15 cellular contexts compared by ENCODE assay signal in the genomic region with DNA sequence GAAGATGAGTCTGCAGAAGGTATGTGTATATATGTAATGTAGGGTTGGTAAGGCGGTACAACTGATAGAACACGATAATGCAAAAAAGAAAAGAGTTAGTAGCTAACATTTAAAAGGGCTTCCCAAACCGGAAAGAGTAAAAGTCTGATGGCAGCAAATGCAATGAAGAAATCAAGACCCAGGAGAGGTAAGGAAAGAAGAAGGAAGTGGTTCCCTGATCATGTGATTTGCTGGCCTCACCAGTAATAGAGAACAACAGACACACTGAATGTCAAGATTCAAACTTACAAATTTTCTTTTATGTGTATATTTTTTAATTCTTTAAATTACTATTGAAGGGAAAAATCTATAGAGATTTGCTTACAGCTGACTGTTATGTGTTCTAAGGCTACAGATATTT. TPM values are rescaled to one million over a fixed set of nuclear protein-coding genes. Genes with fewer than 3 reads are reported as not detected.
DNase-seq lines count a peak whose midpoint lies in the region; ATAC-seq and TF ChIP-seq lines count a peak whose summit lies in the region.
"Had no signal": no experiment of that assay in that cellular context is flagged by ENCODE, and none has a peak within 500 bp of the region (broad histone marks: within the 10 kb centered on the region; RNA-seq: fewer than 3 reads in every experiment).

No MANE protein-coding gene starts in this region.

- no peak for TF ChIP-seq CTCF in activated B cell treated with CpG ODN at 0.5 μM for 24 hours (IDR thresholded peaks at IDR 0.05)
- TF ChIP-seq CTCF in mesothelial cell of epicardium (IDR thresholded peaks at IDR 0.05; ENCODE audit: unreplicated experiment): no peak

- CTCF ChIA-PET in activated B cell treated with CpG ODN at 0.5 μM for 24 hours (lab: Charles Lee): interaction anchor here (0.8 to 2.7 kb wide), 2 partner anchors 9 to 106 kb away, joined by 3 to 17 read pairs; no protein-coding TSS in a partner anchor
- CTCF ChIA-PET in naive thymus-derived CD4-positive, alpha-beta T cell (lab: Charles Lee): interaction anchor here (0.7 to 2.5 kb wide), 2 partner anchors 9 to 152 kb away, joined by 3 to 11 read pairs; no protein-coding TSS in a partner anchor

- peaks cover 59% of the 10 kb centered on the region for H3K36me3 Mint-ChIP-seq in activated CD4-positive, alpha-beta T cell treated with anti-CD3 and anti-CD28 coated beads, Interleukin-2, amount 10 ng/mL, durations not matched to agents 24 days and 14 days (ENCODE audit: low read depth)
- H3K36me3 Mint-ChIP-seq in activated B cell treated with CpG ODN at 0.5 μM for 24 hours (ENCODE audit: low read depth) (peaks cover 78% of the 10 kb centered on the region), mesothelial cell of epicardium (peaks cover 25% of the 10 kb centered on the region)
- peaks cover 8 to 33% (median 28%) of the 10 kb centered on the region in 5 donors for H3K36me3 Mint-ChIP-seq in naive thymus-derived CD4-positive, alpha-beta T cell

- H3K4me1 Mint-ChIP-seq in activated CD4-positive, alpha-beta T cell treated with anti-CD3 and anti-CD28 coated beads, Interleukin-2, amount 10 ng/mL, durations not matched to agents 24 days and 14 days: peaks cover 26% of the 10 kb centered on the region
- peaks cover 19% of the 10 kb centered on the region for H3K4me1 Mint-ChIP-seq in activated B cell treated with CpG ODN at 0.5 μM for 24 hours
- peaks cover 25 to 51% (median 39%) of the 10 kb centered on the region in 7 donors for H3K4me1 Mint-ChIP-seq in naive thymus-derived CD4-positive, alpha-beta T cell
- H3K4me1 Mint-ChIP-seq in mesothelial cell of epicardium: peaks cover 13% of the 10 kb centered on the region

- H3K4me3 ChIP-seq in naive thymus-derived CD4-positive, alpha-beta T cell (ENCODE audit: low read length): no peak overlapping the region
- H3K4me3 ChIP-seq: A549, upper lobe of left lung had no signal

- ATAC-seq in activated B cell treated with CpG ODN at 0.5 μM for 24 hours (ENCODE audit: low read depth) (no peak), HG03280 (IDR thresholded peaks at IDR 0.05; ENCODE audit: unreplicated experiment) (no peak)
- peak; percentile 41 for ATAC-seq in naive thymus-derived CD4-positive, alpha-beta T cell
- ATAC-seq: A549, foreskin keratinocyte, left ventricle myocardium superior had no signal

- in situ Hi-C loops in KBM-7 (cut with MboI; ENCODE audit: low pct_unique_long_range_greater_than_20kb, low sequenced_read_pairs): no loop called here

- no peak overlapping the region for H3K27ac ChIP-seq in naive thymus-derived CD4-positive, alpha-beta T cell (ENCODE audit: low read depth, low read length)
- H3K27ac ChIP-seq: A549, foreskin keratinocyte had no signal

- POLR2A ChIA-PET in activated B cell treated with CpG ODN at 0.5 μM for 24 hours (lab: Charles Lee): interaction anchor here (1.5 kb wide), 1 partner anchor 54 kb away, joined by 4 read pairs; no protein-coding TSS in a partner anchor
- POLR2A ChIA-PET in naive thymus-derived CD4-positive, alpha-beta T cell (lab: Charles Lee): interaction anchor here (0.7 to 2.4 kb wide), 3 partner anchors 19 to 130 kb away, joined by 3 to 9 read pairs (median 7); partner anchors contain the start of genes RAB21, THAP2 and ZFC3H1

- H3K27ac Mint-ChIP-seq in activated CD4-positive, alpha-beta T cell treated with anti-CD3 and anti-CD28 coated beads, Interleukin-2, amount 10 ng/mL, durations not matched to agents 24 days and 14 days: peak overlapping the region; percentile 51
- H3K27ac Mint-ChIP-seq in activated B cell treated with CpG ODN at 0.5 μM for 24 hours: peak overlapping the region; percentile 2
- peak overlapping the region in 8 of 9 donors; percentile 0 to 84 (median 23) for H3K27ac Mint-ChIP-seq in naive thymus-derived CD4-positive, alpha-beta T cell
- no peak overlapping the region for H3K27ac Mint-ChIP-seq in mesothelial cell of epicardium

- no peak overlapping the region for H3K4me3 Mint-ChIP-seq in activated CD4-positive, alpha-beta T cell treated with anti-CD3 and anti-CD28 coated beads, Interleukin-2, amount 10 ng/mL, durations not matched to agents 24 days and 14 days
- H3K4me3 Mint-ChIP-seq in activated B cell treated with CpG ODN at 0.5 μM for 24 hours (no peak overlapping the region), mesothelial cell of epicardium (no peak overlapping the region)
- H3K4me3 Mint-ChIP-seq in naive thymus-derived CD4-positive, alpha-beta T cell: peak overlapping the region in 1 of 10 donors; percentile 33

- H3K4me1 ChIP-seq in naive thymus-derived CD4-positive, alpha-beta T cell (ENCODE audit: control insufficient read depth in 2 of 2, insufficient read depth in 2 of 2, low read length in 2 of 2): peaks cover 0 to 15% of the 10 kb centered on the region in 2 donors

- H3K36me3 ChIP-seq in naive thymus-derived CD4-positive, alpha-beta T cell (ENCODE audit: control insufficient read depth in 2 of 3, insufficient read depth in 3 of 3, low read length in 3 of 3): peaks cover 11 to 52% (median 42%) of the 10 kb centered on the region in 3 experiments

- H3K9me3 Mint-ChIP-seq in activated CD4-positive, alpha-beta T cell treated with anti-CD3 and anti-CD28 coated beads, Interleukin-2, amount 10 ng/mL, durations not matched to agents 24 days and 14 days: no peaks in the 10 kb centered on the region
- H3K9me3 Mint-ChIP-seq in activated B cell treated with CpG ODN at 0.5 μM for 24 hours (no peaks in the 10 kb centered on the region), mesothelial cell of epicardium (no peaks in the 10 kb centered on the region)
- no peaks in the 10 kb centered on the region for H3K9me3 Mint-ChIP-seq in naive thymus-derived CD4-positive, alpha-beta T cell

- no peak for DNase-seq in activated CD4-positive, alpha-beta T cell treated with anti-CD3 and anti-CD28 coated beads, Interleukin-2, amount 10 ng/mL, durations not matched to agents 24 days and 14 days
- no peak for DNase-seq in activated CD4-positive, alpha-beta T cell treated with anti-CD3 and anti-CD28 coated beads for 48 hours
- peak; percentile 55 for DNase-seq in KBM-7
- DNase-seq in activated B cell treated with CpG ODN at 0.5 μM for 24 hours: no peak
- DNase-seq in naive thymus-derived CD4-positive, alpha-beta T cell: no peak
- no peak for DNase-seq in HuH-7 (ENCODE audit: low spot score)
- no peak for DNase-seq in mesothelial cell of epicardium (ENCODE audit: low spot score in 2 of 2, unreplicated experiment in 2 of 2)
- DNase-seq: EL; foreskin keratinocyte; left ventricle myocardium superior; NCI-H1417 treated with DMSO at 0.1 percent for 48 hours; stimulated activated naive CD4-positive, alpha-beta T cell; upper lobe of left lung had no signal

- no peaks in the 10 kb centered on the region for H3K27me3 Mint-ChIP-seq in activated CD4-positive, alpha-beta T cell treated with anti-CD3 and anti-CD28 coated beads, Interleukin-2, amount 10 ng/mL, durations not matched to agents 24 days and 14 days
- H3K27me3 Mint-ChIP-seq in activated B cell treated with CpG ODN at 0.5 μM for 24 hours (no peaks in the 10 kb centered on the region), mesothelial cell of epicardium (ENCODE audit: low read depth) (no peaks in the 10 kb centered on the region)
- no peaks in the 10 kb centered on the region for H3K27me3 Mint-ChIP-seq in naive thymus-derived CD4-positive, alpha-beta T cell

- intact Hi-C loops in activated CD4-positive, alpha-beta T cell treated with anti-CD3 and anti-CD28 coated beads, Interleukin-2, amount 10 ng/mL, durations not matched to agents 24 days and 14 days (cut with micrococcal nuclease): no loop called here
- intact Hi-C loops in activated B cell treated with CpG ODN at 0.5 μM for 24 hours (cut with micrococcal nuclease): loop anchor here (5.0 kb wide), 1 partner anchor 33 kb away; no protein-coding TSS in a partner anchor
- intact Hi-C loops in naive thymus-derived CD4-positive, alpha-beta T cell (cut with micrococcal nuclease): loop anchor here (1.0 to 5.0 kb wide), 2 partner anchors 8 to 33 kb away; no protein-coding TSS in a partner anchor

- no peaks in the 10 kb centered on the region for H3K27me3 ChIP-seq in naive thymus-derived CD4-positive, alpha-beta T cell (ENCODE audit: control insufficient read depth in 2 of 2, insufficient read depth in 2 of 2, low read length in 2 of 2)
- H3K27me3 ChIP-seq: foreskin keratinocyte, upper lobe of left lung had no signal

- no peaks in the 10 kb centered on the region for H3K9me3 ChIP-seq in naive thymus-derived CD4-positive, alpha-beta T cell (ENCODE audit: control insufficient read depth in 2 of 3, low read length in 3 of 3)
- H3K9me3 ChIP-seq: A549, upper lobe of left lung had no signal

RNA-seq across cellular contexts. Expression of gene ZFC3H1, which starts 18.4 kb away (rescaled TPM):
- total RNA-seq in activated CD4-positive, alpha-beta T cell treated with anti-CD3 and anti-CD28 coated beads, Interleukin-2, amount 10 ng/mL, durations not matched to agents 24 days and 14 days: 63.3 and 64.6 TPM in 2 replicates
- total RNA-seq in activated B cell treated with CpG ODN at 0.5 μM for 24 hours: 85.7 and 107 TPM in 2 replicates
- total RNA-seq in naive thymus-derived CD4-positive, alpha-beta T cell: 100 to 1,000 TPM in 4 of 5 experiments, 10 to 100 TPM in 1; 74.6 to 147 (median 133) TPM
- 10 to 100 TPM; 26.3 to 29.8 TPM for polyA plus RNA-seq in naive thymus-derived CD4-positive, alpha-beta T cell
- 53.5 to 55.5 TPM (median 55.3 TPM) in 3 replicates for total RNA-seq in mesothelial cell of epicardium

RNA-seq across cellular contexts. Expression of gene THAP2, which starts 18.8 kb away (rescaled TPM):
- 5.7 and 6.9 TPM in 2 replicates for total RNA-seq in activated CD4-positive, alpha-beta T cell treated with anti-CD3 and anti-CD28 coated beads, Interleukin-2, amount 10 ng/mL, durations not matched to agents 24 days and 14 days
- total RNA-seq in activated B cell treated with CpG ODN at 0.5 μM for 24 hours (10.8 and 11.5 TPM in 2 replicates), mesothelial cell of epicardium (7.8 to 8.9 TPM (median 8.9 TPM) in 3 replicates)
- total RNA-seq in naive thymus-derived CD4-positive, alpha-beta T cell: 10 to 100 TPM in 4 of 5 experiments, 1 to 10 TPM in 1; 9.2 to 21.7 (median 14.4) TPM
- 1 to 10 TPM; 4.9 to 9.7 TPM for polyA plus RNA-seq in naive thymus-derived CD4-positive, alpha-beta T cell

RNA-seq across cellular contexts. Expression of gene TMEM19, which starts 40.6 kb away (rescaled TPM):
- 10.2 and 13.5 TPM in 2 replicates for total RNA-seq in activated CD4-positive, alpha-beta T cell treated with anti-CD3 and anti-CD28 coated beads, Interleukin-2, amount 10 ng/mL, durations not matched to agents 24 days and 14 days
- total RNA-seq in activated B cell treated with CpG ODN at 0.5 μM for 24 hours (42.6 and 46.7 TPM in 2 replicates), mesothelial cell of epicardium (14.0 to 20.2 TPM (median 17.3 TPM) in 3 replicates)
- total RNA-seq in naive thymus-derived CD4-positive, alpha-beta T cell: 10 to 100 TPM; 13.9 to 17.7 (median 14.7) TPM
- 10 to 100 TPM; 25.3 to 43.0 TPM for polyA plus RNA-seq in naive thymus-derived CD4-positive, alpha-beta T cell
